ENCODE assay signal across 1 cellular context in the genomic region with DNA sequence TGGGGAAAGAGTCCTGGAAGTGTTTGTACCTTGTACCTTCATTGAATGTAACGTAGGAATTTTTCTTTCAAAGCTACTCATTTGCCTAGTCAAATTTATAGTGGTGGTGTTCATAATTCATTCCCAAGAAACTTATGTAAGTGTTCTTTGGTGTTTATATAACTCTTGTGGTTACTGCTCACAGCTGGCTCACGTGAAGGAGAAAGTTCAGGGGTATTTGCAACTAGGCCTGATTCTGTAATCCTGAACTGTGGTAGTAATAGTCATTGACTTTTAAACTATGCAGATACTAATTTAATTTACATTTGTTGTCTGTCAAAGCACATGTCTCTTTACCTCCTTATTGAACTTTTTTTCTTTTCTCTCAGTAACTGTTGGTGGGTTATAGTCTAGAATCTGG.
TF ChIP-seq lines count a peak whose summit lies in the region.

No MANE protein-coding gene starts in this region.

TF ChIP-seq in HepG2, 621 proteins besides CTCF, POLR2A, EP300 and RAD21 (continued from another document):
- TF ChIP-seq, protein P1, sequence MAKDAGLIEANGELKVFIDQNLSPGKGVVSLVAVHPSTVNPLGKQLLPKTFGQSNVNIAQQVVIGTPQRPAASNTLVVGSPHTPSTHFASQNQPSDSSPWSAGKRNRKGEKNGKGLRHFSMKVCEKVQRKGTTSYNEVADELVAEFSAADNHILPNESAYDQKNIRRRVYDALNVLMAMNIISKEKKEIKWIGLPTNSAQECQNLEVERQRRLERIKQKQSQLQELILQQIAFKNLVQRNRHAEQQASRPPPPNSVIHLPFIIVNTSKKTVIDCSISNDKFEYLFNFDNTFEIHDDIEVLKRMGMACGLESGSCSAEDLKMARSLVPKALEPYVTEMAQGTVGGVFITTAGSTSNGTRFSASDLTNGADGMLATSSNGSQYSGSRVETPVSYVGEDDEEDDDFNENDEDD (CRISPR knock-in tag; IDR thresholded peaks at IDR 0.05; ENCODE audit: borderline replicate concordance) = no peak
- TF ChIP-seq ZNF136 (CRISPR knock-in tag; IDR thresholded peaks at IDR 0.05; ENCODE audit: low read depth) (no peak), ZNF496 (CRISPR knock-in tag; IDR thresholded peaks at IDR 0.05; ENCODE audit: insufficient replicate concordance) (no peak), SETDB1 (CRISPR knock-in tag; IDR thresholded peaks at IDR 0.05; ENCODE audit: borderline replicate concordance) (no peak), XRCC5 (optimal IDR thresholded peaks at IDR 0.05; ENCODE audit: low read length) (no peak), SIN3B (IDR thresholded peaks at IDR 0.05; ENCODE audit: low read length) (no peak), SRSF9 (IDR thresholded peaks at IDR 0.05; ENCODE audit: borderline replicate concordance, insufficient read depth, low read depth, low read length, poor library complexity, severe bottlenecking) (no peak), SALL1 (CRISPR knock-in tag; IDR thresholded peaks at IDR 0.05) (no peak), ZNF607 (CRISPR knock-in tag; IDR thresholded peaks at IDR 0.05; ENCODE audit: borderline replicate concordance) (no peak), ZKSCAN5 (CRISPR knock-in tag; IDR thresholded peaks at IDR 0.05) (no peak), NFE2 (CRISPR knock-in tag; IDR thresholded peaks at IDR 0.05) (no peak), PHF21A (CRISPR knock-in tag; IDR thresholded peaks at IDR 0.05) (no peak), SAP130 (CRISPR knock-in tag; IDR thresholded peaks at IDR 0.05; ENCODE audit: low read depth) (peak; percentile 34; the same call in 1 of the 2 replicates), ZNF564 (CRISPR knock-in tag; IDR thresholded peaks at IDR 0.05) (no peak), ZNF841 (CRISPR knock-in tag; IDR thresholded peaks at IDR 0.05; ENCODE audit: borderline replicate concordance) (no peak), ZNF550 (CRISPR knock-in tag; IDR thresholded peaks at IDR 0.05; ENCODE audit: borderline replicate concordance) (no peak), JUND (CRISPR knock-in tag; IDR thresholded peaks at IDR 0.05) (no peak), HNF4G (IDR thresholded peaks at IDR 0.05; ENCODE audit: borderline replicate concordance, low read depth, low read length) (peak; percentile 60), HNF4G (CRISPR knock-in tag; IDR thresholded peaks at IDR 0.05; ENCODE audit: borderline replicate concordance, low read depth) (no peak), ZNF10 (CRISPR knock-in tag; IDR thresholded peaks at IDR 0.05; ENCODE audit: borderline replicate concordance, low read depth) (no peak), PAX8 (CRISPR knock-in tag; IDR thresholded peaks at IDR 0.05; ENCODE audit: borderline replicate concordance) (no peak), ZNF749 (CRISPR knock-in tag; IDR thresholded peaks at IDR 0.05; ENCODE audit: borderline replicate concordance) (no peak), BHLHE40 (IDR thresholded peaks at IDR 0.05; ENCODE audit: low read length) (peak; percentile 95), ZNF772 (CRISPR knock-in tag; IDR thresholded peaks at IDR 0.05) (no peak), ATAD3A (CRISPR knock-in tag; IDR thresholded peaks at IDR 0.05) (no peak), ZFP90 (CRISPR knock-in tag; IDR thresholded peaks at IDR 0.05; ENCODE audit: borderline replicate concordance) (no peak)
- TF ChIP-seq, protein P2, sequence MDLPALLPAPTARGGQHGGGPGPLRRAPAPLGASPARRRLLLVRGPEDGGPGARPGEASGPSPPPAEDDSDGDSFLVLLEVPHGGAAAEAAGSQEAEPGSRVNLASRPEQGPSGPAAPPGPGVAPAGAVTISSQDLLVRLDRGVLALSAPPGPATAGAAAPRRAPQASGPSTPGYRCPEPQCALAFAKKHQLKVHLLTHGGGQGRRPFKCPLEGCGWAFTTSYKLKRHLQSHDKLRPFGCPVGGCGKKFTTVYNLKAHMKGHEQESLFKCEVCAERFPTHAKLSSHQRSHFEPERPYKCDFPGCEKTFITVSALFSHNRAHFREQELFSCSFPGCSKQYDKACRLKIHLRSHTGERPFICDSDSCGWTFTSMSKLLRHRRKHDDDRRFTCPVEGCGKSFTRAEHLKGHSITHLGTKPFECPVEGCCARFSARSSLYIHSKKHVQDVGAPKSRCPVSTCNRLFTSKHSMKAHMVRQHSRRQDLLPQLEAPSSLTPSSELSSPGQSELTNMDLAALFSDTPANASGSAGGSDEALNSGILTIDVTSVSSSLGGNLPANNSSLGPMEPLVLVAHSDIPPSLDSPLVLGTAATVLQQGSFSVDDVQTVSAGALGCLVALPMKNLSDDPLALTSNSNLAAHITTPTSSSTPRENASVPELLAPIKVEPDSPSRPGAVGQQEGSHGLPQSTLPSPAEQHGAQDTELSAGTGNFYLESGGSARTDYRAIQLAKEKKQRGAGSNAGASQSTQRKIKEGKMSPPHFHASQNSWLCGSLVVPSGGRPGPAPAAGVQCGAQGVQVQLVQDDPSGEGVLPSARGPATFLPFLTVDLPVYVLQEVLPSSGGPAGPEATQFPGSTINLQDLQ (CRISPR knock-in tag; IDR thresholded peaks at IDR 0.05) = no peak
- TF ChIP-seq, protein P3, sequence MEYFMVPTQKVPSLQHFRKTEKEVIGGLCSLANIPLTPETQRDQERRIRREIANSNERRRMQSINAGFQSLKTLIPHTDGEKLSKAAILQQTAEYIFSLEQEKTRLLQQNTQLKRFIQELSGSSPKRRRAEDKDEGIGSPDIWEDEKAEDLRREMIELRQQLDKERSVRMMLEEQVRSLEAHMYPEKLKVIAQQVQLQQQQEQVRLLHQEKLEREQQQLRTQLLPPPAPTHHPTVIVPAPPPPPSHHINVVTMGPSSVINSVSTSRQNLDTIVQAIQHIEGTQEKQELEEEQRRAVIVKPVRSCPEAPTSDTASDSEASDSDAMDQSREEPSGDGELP (IDR thresholded peaks at IDR 0.05; ENCODE audit: borderline replicate concordance, low read depth) = peak; percentile 90
- TF ChIP-seq, protein P4, sequence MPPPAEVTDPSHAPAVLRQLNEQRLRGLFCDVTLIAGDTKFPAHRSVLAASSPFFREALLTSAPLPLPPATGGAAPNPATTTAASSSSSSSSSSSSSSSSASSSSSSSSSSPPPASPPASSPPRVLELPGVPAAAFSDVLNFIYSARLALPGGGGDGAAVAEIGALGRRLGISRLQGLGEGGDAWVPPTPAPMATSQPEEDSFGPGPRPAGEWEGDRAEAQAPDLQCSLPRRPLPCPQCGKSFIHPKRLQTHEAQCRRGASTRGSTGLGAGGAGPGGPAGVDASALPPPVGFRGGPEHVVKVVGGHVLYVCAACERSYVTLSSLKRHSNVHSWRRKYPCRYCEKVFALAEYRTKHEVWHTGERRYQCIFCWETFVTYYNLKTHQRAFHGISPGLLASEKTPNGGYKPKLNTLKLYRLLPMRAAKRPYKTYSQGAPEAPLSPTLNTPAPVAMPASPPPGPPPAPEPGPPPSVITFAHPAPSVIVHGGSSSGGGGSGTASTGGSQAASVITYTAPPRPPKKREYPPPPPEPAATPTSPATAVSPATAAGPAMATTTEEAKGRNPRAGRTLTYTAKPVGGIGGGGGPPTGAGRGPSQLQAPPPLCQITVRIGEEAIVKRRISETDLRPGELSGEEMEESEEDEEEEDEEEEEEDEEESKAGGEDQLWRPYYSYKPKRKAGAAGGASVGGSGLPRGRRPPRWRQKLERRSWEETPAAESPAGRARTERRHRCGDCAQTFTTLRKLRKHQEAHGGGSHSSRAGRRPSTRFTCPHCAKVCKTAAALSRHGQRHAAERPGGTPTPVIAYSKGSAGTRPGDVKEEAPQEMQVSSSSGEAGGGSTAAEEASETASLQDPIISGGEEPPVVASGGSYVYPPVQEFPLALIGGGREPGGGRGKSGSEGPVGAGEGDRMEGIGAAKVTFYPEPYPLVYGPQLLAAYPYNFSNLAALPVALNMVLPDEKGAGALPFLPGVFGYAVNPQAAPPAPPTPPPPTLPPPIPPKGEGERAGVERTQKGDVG (CRISPR knock-in tag; IDR thresholded peaks at IDR 0.05; ENCODE audit: borderline replicate concordance) = no peak
- TF ChIP-seq, protein P5, sequence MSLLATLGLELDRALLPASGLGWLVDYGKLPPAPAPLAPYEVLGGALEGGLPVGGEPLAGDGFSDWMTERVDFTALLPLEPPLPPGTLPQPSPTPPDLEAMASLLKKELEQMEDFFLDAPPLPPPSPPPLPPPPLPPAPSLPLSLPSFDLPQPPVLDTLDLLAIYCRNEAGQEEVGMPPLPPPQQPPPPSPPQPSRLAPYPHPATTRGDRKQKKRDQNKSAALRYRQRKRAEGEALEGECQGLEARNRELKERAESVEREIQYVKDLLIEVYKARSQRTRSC (CRISPR knock-in tag; IDR thresholded peaks at IDR 0.05; ENCODE audit: low read depth) = no peak
- TF ChIP-seq, protein P6, sequence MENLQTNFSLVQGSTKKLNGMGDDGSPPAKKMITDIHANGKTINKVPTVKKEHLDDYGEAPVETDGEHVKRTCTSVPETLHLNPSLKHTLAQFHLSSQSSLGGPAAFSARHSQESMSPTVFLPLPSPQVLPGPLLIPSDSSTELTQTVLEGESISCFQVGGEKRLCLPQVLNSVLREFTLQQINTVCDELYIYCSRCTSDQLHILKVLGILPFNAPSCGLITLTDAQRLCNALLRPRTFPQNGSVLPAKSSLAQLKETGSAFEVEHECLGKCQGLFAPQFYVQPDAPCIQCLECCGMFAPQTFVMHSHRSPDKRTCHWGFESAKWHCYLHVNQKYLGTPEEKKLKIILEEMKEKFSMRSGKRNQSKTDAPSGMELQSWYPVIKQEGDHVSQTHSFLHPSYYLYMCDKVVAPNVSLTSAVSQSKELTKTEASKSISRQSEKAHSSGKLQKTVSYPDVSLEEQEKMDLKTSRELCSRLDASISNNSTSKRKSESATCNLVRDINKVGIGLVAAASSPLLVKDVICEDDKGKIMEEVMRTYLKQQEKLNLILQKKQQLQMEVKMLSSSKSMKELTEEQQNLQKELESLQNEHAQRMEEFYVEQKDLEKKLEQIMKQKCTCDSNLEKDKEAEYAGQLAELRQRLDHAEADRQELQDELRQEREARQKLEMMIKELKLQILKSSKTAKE (CRISPR knock-in tag; IDR thresholded peaks at IDR 0.05; ENCODE audit: borderline replicate concordance) = no peak
- TF ChIP-seq, protein P7, sequence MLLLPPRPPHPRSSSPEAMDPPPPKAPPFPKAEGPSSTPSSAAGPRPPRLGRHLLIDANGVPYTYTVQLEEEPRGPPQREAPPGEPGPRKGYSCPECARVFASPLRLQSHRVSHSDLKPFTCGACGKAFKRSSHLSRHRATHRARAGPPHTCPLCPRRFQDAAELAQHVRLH (CRISPR knock-in tag; IDR thresholded peaks at IDR 0.05; ENCODE audit: borderline replicate concordance, low read depth) = no peak
- TF ChIP-seq, protein P8, sequence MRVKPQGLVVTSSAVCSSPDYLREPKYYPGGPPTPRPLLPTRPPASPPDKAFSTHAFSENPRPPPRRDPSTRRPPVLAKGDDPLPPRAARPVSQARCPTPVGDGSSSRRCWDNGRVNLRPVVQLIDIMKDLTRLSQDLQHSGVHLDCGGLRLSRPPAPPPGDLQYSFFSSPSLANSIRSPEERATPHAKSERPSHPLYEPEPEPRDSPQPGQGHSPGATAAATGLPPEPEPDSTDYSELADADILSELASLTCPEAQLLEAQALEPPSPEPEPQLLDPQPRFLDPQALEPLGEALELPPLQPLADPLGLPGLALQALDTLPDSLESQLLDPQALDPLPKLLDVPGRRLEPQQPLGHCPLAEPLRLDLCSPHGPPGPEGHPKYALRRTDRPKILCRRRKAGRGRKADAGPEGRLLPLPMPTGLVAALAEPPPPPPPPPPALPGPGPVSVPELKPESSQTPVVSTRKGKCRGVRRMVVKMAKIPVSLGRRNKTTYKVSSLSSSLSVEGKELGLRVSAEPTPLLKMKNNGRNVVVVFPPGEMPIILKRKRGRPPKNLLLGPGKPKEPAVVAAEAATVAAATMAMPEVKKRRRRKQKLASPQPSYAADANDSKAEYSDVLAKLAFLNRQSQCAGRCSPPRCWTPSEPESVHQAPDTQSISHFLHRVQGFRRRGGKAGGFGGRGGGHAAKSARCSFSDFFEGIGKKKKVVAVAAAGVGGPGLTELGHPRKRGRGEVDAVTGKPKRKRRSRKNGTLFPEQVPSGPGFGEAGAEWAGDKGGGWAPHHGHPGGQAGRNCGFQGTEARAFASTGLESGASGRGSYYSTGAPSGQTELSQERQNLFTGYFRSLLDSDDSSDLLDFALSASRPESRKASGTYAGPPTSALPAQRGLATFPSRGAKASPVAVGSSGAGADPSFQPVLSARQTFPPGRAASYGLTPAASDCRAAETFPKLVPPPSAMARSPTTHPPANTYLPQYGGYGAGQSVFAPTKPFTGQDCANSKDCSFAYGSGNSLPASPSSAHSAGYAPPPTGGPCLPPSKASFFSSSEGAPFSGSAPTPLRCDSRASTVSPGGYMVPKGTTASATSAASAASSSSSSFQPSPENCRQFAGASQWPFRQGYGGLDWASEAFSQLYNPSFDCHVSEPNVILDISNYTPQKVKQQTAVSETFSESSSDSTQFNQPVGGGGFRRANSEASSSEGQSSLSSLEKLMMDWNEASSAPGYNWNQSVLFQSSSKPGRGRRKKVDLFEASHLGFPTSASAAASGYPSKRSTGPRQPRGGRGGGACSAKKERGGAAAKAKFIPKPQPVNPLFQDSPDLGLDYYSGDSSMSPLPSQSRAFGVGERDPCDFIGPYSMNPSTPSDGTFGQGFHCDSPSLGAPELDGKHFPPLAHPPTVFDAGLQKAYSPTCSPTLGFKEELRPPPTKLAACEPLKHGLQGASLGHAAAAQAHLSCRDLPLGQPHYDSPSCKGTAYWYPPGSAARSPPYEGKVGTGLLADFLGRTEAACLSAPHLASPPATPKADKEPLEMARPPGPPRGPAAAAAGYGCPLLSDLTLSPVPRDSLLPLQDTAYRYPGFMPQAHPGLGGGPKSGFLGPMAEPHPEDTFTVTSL (CRISPR knock-in tag; IDR thresholded peaks at IDR 0.05; ENCODE audit: borderline replicate concordance) = no peak
